In genomic region chr20:17504326-17504897, GRCh38 we compare ENCODE assay signal across 8 cellular contexts. TPM values are rescaled to one million over a fixed set of nuclear protein-coding genes. Genes with fewer than 3 reads are reported as not detected.
DNase-seq lines count a peak whose midpoint lies in the region; ATAC-seq and TF ChIP-seq lines count a peak whose summit lies in the region.

No MANE protein-coding gene starts in this region.

- H3K4me3 ChIP-seq in liver (ENCODE audit: low read depth in 1 of 3, low read length in 3 of 3): peak overlapping the region in 1 of 3 donors; percentile 51

- peak overlapping the region; percentile 89 for H3K4me3 Mint-ChIP-seq in activated naive CD4-positive, alpha-beta T cell treated with anti-CD3 and anti-CD28 coated beads, Interleukin-2, amount 50 U/mL, for 24 hours

- no peaks in the 10 kb centered on the region for H3K27me3 ChIP-seq in liver (ENCODE audit: control insufficient read depth in 4 of 4, insufficient read depth in 4 of 4, low read length in 3 of 4)

- H3K4me1 ChIP-seq in liver (ENCODE audit: control insufficient read depth in 4 of 4, insufficient read depth in 4 of 4, low read length in 3 of 4): peaks cover 0 to 12% (median 5%) of the 10 kb centered on the region in 4 donors

- ATAC-seq in HG03342 (IDR thresholded peaks at IDR 0.05; ENCODE audit: unreplicated experiment) (peak; percentile 12), HG02571 (IDR thresholded peaks at IDR 0.05; ENCODE audit: unreplicated experiment) (no peak)

- no peaks in the 10 kb centered on the region for H3K36me3 Mint-ChIP-seq in activated naive CD4-positive, alpha-beta T cell treated with anti-CD3 and anti-CD28 coated beads, Interleukin-2, amount 50 U/mL, for 24 hours

- no peak for TF ChIP-seq CTCF in liver (IDR thresholded peaks at IDR 0.05; ENCODE audit: low read depth, low read length, missing input control)

- no peaks in the 10 kb centered on the region for H3K36me3 ChIP-seq in liver (ENCODE audit: control insufficient read depth in 4 of 4, insufficient read depth in 3 of 4, low read depth in 1 of 4, low read length in 3 of 4)

- H3K9me3 ChIP-seq in liver (ENCODE audit: control insufficient read depth in 4 of 4, low read length in 3 of 4): no peaks in the 10 kb centered on the region

- DNase-seq in activated CD4-positive, alpha-beta T cell treated with anti-CD3 and anti-CD28 coated beads for 4 hours: peak; percentile 7 to 13
- DNase-seq in activated CD4-positive, alpha-beta T cell treated with anti-CD3 and anti-CD28 coated beads for 48 hours: no peak
- no peak for DNase-seq in DMS79 treated with DMSO at 0.1 percent for 48 hours (lab: John Stamatoyannopoulos, UW)
- DNase-seq in central memory CD4-positive, alpha-beta T cell: no peak

- peaks cover 35% of the 10 kb centered on the region for H3K4me1 Mint-ChIP-seq in activated naive CD4-positive, alpha-beta T cell treated with anti-CD3 and anti-CD28 coated beads, Interleukin-2, amount 50 U/mL, for 24 hours

- H3K27me3 Mint-ChIP-seq in activated naive CD4-positive, alpha-beta T cell treated with anti-CD3 and anti-CD28 coated beads, Interleukin-2, amount 50 U/mL, for 24 hours: no peaks in the 10 kb centered on the region

- no peak for TF ChIP-seq RAD21 in liver (IDR thresholded peaks at IDR 0.05)

- no peak overlapping the region for H3K27ac ChIP-seq in liver (ENCODE audit: low read depth in 1 of 2, low read length in 2 of 2)

- peak overlapping the region; percentile 41 for H3K27ac Mint-ChIP-seq in activated naive CD4-positive, alpha-beta T cell treated with anti-CD3 and anti-CD28 coated beads, Interleukin-2, amount 50 U/mL, for 24 hours

- H3K9me3 Mint-ChIP-seq in activated naive CD4-positive, alpha-beta T cell treated with anti-CD3 and anti-CD28 coated beads, Interleukin-2, amount 50 U/mL, for 24 hours: no peaks in the 10 kb centered on the region

- peak overlapping the region; percentile 36 to 61 for H3K9ac ChIP-seq in liver (ENCODE audit: low read depth in 1 of 2, low read length in 2 of 2)

- WGBS in liver: 31% methylated on average over 17 of the region's 17 CpGs

TF ChIP-seq in liver, 16 proteins besides CTCF, POLR2A, EP300 and RAD21:
- TF ChIP-seq HNF4G (IDR thresholded peaks at IDR 0.05) (no peak), HNF4A (conservative IDR thresholded peaks at IDR 0.05) (peak in 1 of 2 donors; percentile 14), FOXA2 (IDR thresholded peaks at IDR 0.05) (no peak), NR2F2 (IDR thresholded peaks at IDR 0.05) (no peak), FOXA1 (IDR thresholded peaks at IDR 0.05) (no peak), ZBTB33 (IDR thresholded peaks at IDR 0.05) (no peak), TAF1 (conservative IDR thresholded peaks at IDR 0.05) (no peak)
- TF ChIP-seq, protein P1, sequence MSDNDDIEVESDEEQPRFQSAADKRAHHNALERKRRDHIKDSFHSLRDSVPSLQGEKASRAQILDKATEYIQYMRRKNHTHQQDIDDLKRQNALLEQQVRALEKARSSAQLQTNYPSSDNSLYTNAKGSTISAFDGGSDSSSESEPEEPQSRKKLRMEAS (IDR thresholded peaks at IDR 0.05): no peak

RNA-seq across cellular contexts. Expression of gene BFSP1, which starts 26.8 kb away (rescaled TPM):
- under 1 TPM; 0.17 to 0.28 TPM for total RNA-seq in liver
- under 1 TPM; 0.14 to 0.25 TPM for polyA plus RNA-seq in liver

Comparison
In these comparisons a context has a peak if more than half of its experiments do, and no peak if none do; other contexts are left out.
1. DNase-seq: peak in activated CD4-positive, alpha-beta T cell treated with anti-CD3 and anti-CD28 coated beads for 4 hours (2 of 2); none in activated CD4-positive, alpha-beta T cell treated with anti-CD3 and anti-CD28 coated beads for 48 hours (single experiment), DMS79 treated with DMSO at 0.1 percent for 48 hours (single experiment) and central memory CD4-positive, alpha-beta T cell (single experiment).